4 cellular contexts compared by ENCODE assay signal in genomic region chrX:1308917-1309316, GRCh38. TPM values are rescaled to one million over a fixed set of nuclear protein-coding genes. Genes with fewer than 3 reads are reported as not detected.
"Had no signal": no experiment of that assay in that cellular context is flagged by ENCODE, and none has a peak within 500 bp of the region (broad histone marks: within the 10 kb centered on the region; RNA-seq: fewer than 3 reads in every experiment).

No MANE protein-coding gene starts in this region.

RNA-seq across cellular contexts. Expression of gene IL3RA, which starts 27.7 kb away (rescaled TPM):
- total RNA-seq: GM23338, H1, HepG2, HT1080 had no signal
- polyA plus RNA-seq: HepG2 had no signal

RNA-seq across cellular contexts. Expression of gene CSF2RA, which starts 40.3 kb away (rescaled TPM):
- total RNA-seq: HepG2 had no signal
- polyA plus RNA-seq: HepG2 had no signal
